33 cellular contexts compared by ENCODE assay signal in genomic region chr3:105458518-105459215, GRCh38.
DNase-seq lines count a peak whose midpoint lies in the region; ATAC-seq, FAIRE-seq and TF ChIP-seq lines count a peak whose summit lies in the region.
"Had no signal": no experiment of that assay in that cellular context is flagged by ENCODE, and none has a peak within 500 bp of the region (broad histone marks: within the 10 kb centered on the region; RNA-seq: fewer than 3 reads in every experiment).

No MANE protein-coding gene starts in this region.

- H3K36me3 Mint-ChIP-seq in activated naive CD4-positive, alpha-beta T cell treated with anti-CD3 and anti-CD28 coated beads for 36 hours (ENCODE audit: low read depth) = no peaks in the 10 kb centered on the region
- H3K36me3 Mint-ChIP-seq: CD4-positive, CD25-positive, alpha-beta regulatory T cell; stimulated activated effector memory CD8-positive, alpha-beta T cell treated with anti-CD3 and anti-CD28 coated beads, Interleukin-12 subunit alpha, Interleukin-12 subunit beta, amount 100 ng/mL, for 72 hours had no signal

- H3K23ac ChIP-seq in IMR-90 (ENCODE audit: low read depth, low read length) = no peak overlapping the region

- no peak overlapping the region for H4K5ac ChIP-seq in IMR-90 (ENCODE audit: low read depth, low read length)

- H3K27ac Mint-ChIP-seq in activated naive CD4-positive, alpha-beta T cell treated with anti-CD3 and anti-CD28 coated beads for 36 hours = no peak overlapping the region
- H3K27ac Mint-ChIP-seq: activated T-helper 1 cell treated with anti-CD3 and anti-CD28 coated beads, Interleukin-12 subunit alpha, Interleukin-12 subunit beta, Interleukin-2, Interleukin-4 antibody, amounts not matched to agents 30 ng/mL and 10 ng/mL and 1 ng/mL, durations not matched to agents 14 hours and 24 hours and 36 hours; CD4-positive, CD25-positive, alpha-beta regulatory T cell; nephron; stimulated activated effector memory CD8-positive, alpha-beta T cell treated with anti-CD3 and anti-CD28 coated beads, Interleukin-12 subunit alpha, Interleukin-12 subunit beta, amount 100 ng/mL, for 72 hours; T-helper 2 cell treated with Interferon-gamma antibody and Interleukin-4, amounts not matched to agents 5 μg/mL and 100 μg/mL, for 36 hours had no signal

- H3K27me3 ChIP-seq in IMR-90 (ENCODE audit: control insufficient read depth, insufficient read depth, low read length) (no peaks in the 10 kb centered on the region), bronchial epithelial cell (ENCODE audit: control insufficient read depth, insufficient read depth, low read length) (no peaks in the 10 kb centered on the region), left lung (no peaks in the 10 kb centered on the region)
- H3K27me3 ChIP-seq: gastrocnemius medialis, hepatocyte, ovary, spleen, vagina had no signal

- peaks cover 14 to 53% of the 10 kb centered on the region in 2 experiments for H3K79me1 ChIP-seq in IMR-90 (ENCODE audit: low read depth in 1 of 2, low read length in 2 of 2)

- H2BK120ac ChIP-seq in IMR-90 (ENCODE audit: low read depth, low read length) = no peak overlapping the region

- dilution Hi-C loops in IMR-90 (cut with HindIII; ENCODE audit: low sequenced_read_pairs, unreplicated experiment) = no loop called here

- peaks cover 21% of the 10 kb centered on the region; the same call in 1 of the 2 replicates for H4K20me1 ChIP-seq in IMR-90 (ENCODE audit: insufficient read depth, low read length)

- H2BK5ac ChIP-seq in IMR-90 (ENCODE audit: low read depth, low read length, poor library complexity, severe bottlenecking) = peak overlapping the region; percentile 59

- H3K27ac ChIP-seq in IMR-90 (ENCODE audit: insufficient read depth, low read length) = no peak overlapping the region
- H3K27ac ChIP-seq in left lung = no peak overlapping the region
- H3K27ac ChIP-seq: gastrocnemius medialis, hepatocyte, KMS-11, left ventricle myocardium inferior, ovary, spleen, vagina, WERI-Rb-1 had no signal

- H3K4me1 ChIP-seq in IMR-90 (ENCODE audit: control insufficient read depth, insufficient read depth, low read length) (0 out of 2 replicates have a peak, but pooled peaks cover 2% of the 10 kb centered on the region), left lung (peaks cover 0 to 15% of the 10 kb centered on the region in 2 donors)
- H3K4me1 ChIP-seq: gastrocnemius medialis, left ventricle myocardium inferior, vagina had no signal

- peaks cover 14% of the 10 kb centered on the region for H3K9me1 ChIP-seq in IMR-90 (ENCODE audit: insufficient read depth, low read length)

- no peak overlapping the region for H3K14ac ChIP-seq in IMR-90 (replicated peaks; ENCODE audit: low read depth, low read length)

- H3K27me3 Mint-ChIP-seq in activated naive CD4-positive, alpha-beta T cell treated with anti-CD3 and anti-CD28 coated beads for 36 hours (ENCODE audit: low read depth) = no peaks in the 10 kb centered on the region
- H3K27me3 Mint-ChIP-seq: CD4-positive, CD25-positive, alpha-beta regulatory T cell had no signal

- no peaks in the 10 kb centered on the region for H3K9me3 Mint-ChIP-seq in activated naive CD4-positive, alpha-beta T cell treated with anti-CD3 and anti-CD28 coated beads for 36 hours
- H3K9me3 Mint-ChIP-seq: activated T-helper 1 cell treated with anti-CD3 and anti-CD28 coated beads, Interleukin-12 subunit alpha, Interleukin-12 subunit beta, Interleukin-2, Interleukin-4 antibody, amounts not matched to agents 30 ng/mL and 10 ng/mL and 1 ng/mL, durations not matched to agents 14 hours and 24 hours and 36 hours; stimulated activated effector memory CD8-positive, alpha-beta T cell treated with anti-CD3 and anti-CD28 coated beads, Interleukin-12 subunit alpha, Interleukin-12 subunit beta, amount 100 ng/mL, for 72 hours; T-helper 2 cell treated with Interferon-gamma antibody and Interleukin-4, amounts not matched to agents 5 μg/mL and 100 μg/mL, for 36 hours had no signal

- no peak overlapping the region for H3K9ac ChIP-seq in IMR-90 (ENCODE audit: low read depth, low read length)
- H3K9ac ChIP-seq: KMS-11 had no signal

- no CpG with 5 or more reads among the region's 3 CpGs for WGBS in IMR-90 (ENCODE audit: extremely low coverage in 2 of 2, insufficient read length in 1 of 2), 2 experiments

- H2BK15ac ChIP-seq in IMR-90 (ENCODE audit: low read depth, low read length) = no peak overlapping the region

- in situ Hi-C loops in IMR-90 (cut with MboI; ENCODE audit: low sequenced_read_pairs) = no loop called here

- peak overlapping the region; percentile 25; the same call in 1 of the 2 replicates for H3K4me2 ChIP-seq in IMR-90 (ENCODE audit: low read depth, low read length)
- H3K4me2 ChIP-seq: hepatocyte, KMS-11 had no signal

- no peak overlapping the region for H3K18ac ChIP-seq in IMR-90 (ENCODE audit: low read depth, low read length)

- TF ChIP-seq CTCF in IMR-90 (conservative IDR thresholded peaks at IDR 0.05; ENCODE audit: low read depth, low read length) (no peak), bronchial epithelial cell (IDR thresholded peaks at IDR 0.05; ENCODE audit: insufficient read depth, low read length, severe bottlenecking) (no peak), left lung (IDR thresholded peaks at IDR 0.05) (no peak)

- intact Hi-C loops in IMR-90 (cut with micrococcal nuclease) = no loop called here
- intact Hi-C loops in left lung (cut with DNase I) = no loop called here
- intact Hi-C loops in activated naive CD4-positive, alpha-beta T cell treated with anti-CD3 and anti-CD28 coated beads for 36 hours (cut with micrococcal nuclease) = no loop called here

- CTCF ChIA-PET in IMR-90 (lab: Yijun Ruan, JAX) = interaction anchor here (1.5 kb wide), 1 partner anchor 10 kb away, joined by 3 read pairs; no protein-coding TSS in a partner anchor
- CTCF ChIA-PET in activated naive CD4-positive, alpha-beta T cell treated with anti-CD3 and anti-CD28 coated beads for 36 hours (lab: Charles Lee) = no interaction called here

- DNase-seq in EL = peak; percentile 54
- DNase-seq in IMR-90 = peak; percentile 50
- DNase-seq in bronchial epithelial cell (ENCODE audit: low read depth) = peak; percentile 8
- DNase-seq in left lung = no peak
- DNase-seq in NCI-H510A treated with DMSO at 0.1 percent for 48 hours (lab: John Stamatoyannopoulos, UW) = no peak
- DNase-seq in DMS 273 treated with DMSO at 0.1 percent for 48 hours (lab: John Stamatoyannopoulos, UW) = no peak
- DNase-seq in activated naive CD4-positive, alpha-beta T cell treated with anti-CD3 and anti-CD28 coated beads for 36 hours = no peak
- DNase-seq: activated CD4-positive, alpha-beta T cell treated with anti-CD3 and anti-CD28 coated beads, Interleukin-2, amount 50 U/mL, for 4 hours; activated naive CD4-positive, alpha-beta T cell treated with anti-CD3 and anti-CD28 coated beads, Interleukin-2, amount 50 U/mL, for 16 hours; anterior cingulate cortex; CD4-positive, CD25-positive, alpha-beta regulatory T cell; cerebellar nuclear complex; effector CD4-positive, alpha-beta T cell; gastrocnemius medialis; left ventricle myocardium inferior; MV-4-11; NCI-H2227 treated with DMSO at 0.1 percent for 48 hours; NCI-H774; ovary; spleen; stimulated activated CD4-positive, alpha-beta T cell treated with anti-CD3 and anti-CD28 coated beads, Interleukin-2, amount 100 ng/mL, for 48 hours; WERI-Rb-1 had no signal

- POLR2A ChIA-PET in IMR-90 (lab: Charles Lee; ENCODE audit: unreplicated experiment) = interaction anchor here (0.5 kb wide), 1 partner anchor 614 kb away, joined by 3 read pairs; no protein-coding TSS in a partner anchor

- no TSS peak for BruUV-seq in IMR-90 (replicated peaks; lab: Mats Ljungman, UMichigan)

- TF ChIP-seq POLR2A in IMR-90 (IDR thresholded peaks at IDR 0.05; ENCODE audit: low read depth, low read length) = no peak

- no peak overlapping the region for H2BK20ac ChIP-seq in IMR-90 (ENCODE audit: low read depth, low read length)

- no peaks in the 10 kb centered on the region for H3K9me3 ChIP-seq in IMR-90 (ENCODE audit: control insufficient read depth, insufficient read depth, low read length)
- no peaks in the 10 kb centered on the region for H3K9me3 ChIP-seq in left lung
- H3K9me3 ChIP-seq: gastrocnemius medialis, ovary, spleen, vagina had no signal

- no peak overlapping the region; the same call in 1 of the 2 replicates for H4K91ac ChIP-seq in IMR-90 (ENCODE audit: insufficient read depth, low read depth, low read length)

- no peak for TF ChIP-seq RAD21 in IMR-90 (IDR thresholded peaks at IDR 0.05; ENCODE audit: low read length)

- H3K36me3 ChIP-seq in IMR-90 (ENCODE audit: control insufficient read depth, insufficient read depth, low read length) (no peaks in the 10 kb centered on the region), bronchial epithelial cell (ENCODE audit: control insufficient read depth, insufficient read depth, low read length) (peaks cover 2% of the 10 kb centered on the region), left lung (no peaks in the 10 kb centered on the region)
- H3K36me3 ChIP-seq: gastrocnemius medialis, left ventricle myocardium inferior, ovary, spleen, vagina, WERI-Rb-1 had no signal

- FAIRE-seq in bronchial epithelial cell (lab: Jason Lieb, UNC) = no peak
- FAIRE-seq: D721Med, G401.6, H1 had no signal

- no peak overlapping the region for H3K4ac ChIP-seq in IMR-90 (ENCODE audit: low read depth, low read length)

- no peak overlapping the region for H2AK9ac ChIP-seq in IMR-90 (replicated peaks; ENCODE audit: low read depth, low read length, poor library complexity)

- H3K4me3 Mint-ChIP-seq in activated naive CD4-positive, alpha-beta T cell treated with anti-CD3 and anti-CD28 coated beads for 36 hours = no peak overlapping the region
- H3K4me3 Mint-ChIP-seq: activated T-helper 1 cell treated with anti-CD3 and anti-CD28 coated beads, Interleukin-12 subunit alpha, Interleukin-12 subunit beta, Interleukin-2, Interleukin-4 antibody, amounts not matched to agents 30 ng/mL and 10 ng/mL and 1 ng/mL, durations not matched to agents 14 hours and 24 hours and 36 hours; CD4-positive, CD25-positive, alpha-beta regulatory T cell; nephron; stimulated activated effector memory CD8-positive, alpha-beta T cell treated with anti-CD3 and anti-CD28 coated beads, Interleukin-12 subunit alpha, Interleukin-12 subunit beta, amount 100 ng/mL, for 72 hours; T-helper 2 cell treated with Interferon-gamma antibody and Interleukin-4, amounts not matched to agents 5 μg/mL and 100 μg/mL, for 36 hours had no signal

- no peak overlapping the region for H3K56ac ChIP-seq in IMR-90 (ENCODE audit: extremely low read depth, insufficient read depth, low read length)

- H3K4me3 ChIP-seq in IMR-90 (ENCODE audit: insufficient read depth, low read depth, low read length) (no peak overlapping the region), bronchial epithelial cell (ENCODE audit: low read depth, low read length) (no peak overlapping the region), left lung (no peak overlapping the region)
- H3K4me3 ChIP-seq: gastrocnemius medialis, hepatocyte, left ventricle myocardium inferior, ovary, spleen, vagina had no signal

- H3K4me1 Mint-ChIP-seq in activated naive CD4-positive, alpha-beta T cell treated with anti-CD3 and anti-CD28 coated beads for 36 hours (ENCODE audit: low read depth) = no peaks in the 10 kb centered on the region
- H3K4me1 Mint-ChIP-seq: nephron; stimulated activated effector memory CD8-positive, alpha-beta T cell treated with anti-CD3 and anti-CD28 coated beads, Interleukin-12 subunit alpha, Interleukin-12 subunit beta, amount 100 ng/mL, for 72 hours had no signal

- no peak for ATAC-seq in IMR-90 (ENCODE audit: low read depth)
- peak; percentile 64 for ATAC-seq in left lung
- no peak for ATAC-seq in HG02623 (IDR thresholded peaks at IDR 0.05; ENCODE audit: unreplicated experiment)
- ATAC-seq: gastrocnemius medialis; stimulated activated effector memory CD8-positive, alpha-beta T cell treated with anti-CD3 and anti-CD28 coated beads, Interleukin-12 subunit alpha, Interleukin-12 subunit beta, amount 100 ng/mL, for 72 hours had no signal

- no peak overlapping the region for H4K8ac ChIP-seq in IMR-90 (ENCODE audit: low read depth in 2 of 2, low read length in 2 of 2)

- H2AFZ ChIP-seq in IMR-90 (replicated peaks; ENCODE audit: low read length, poor library complexity) = no peak overlapping the region
- H2AFZ ChIP-seq: hepatocyte had no signal

- no peak overlapping the region for H2AK5ac ChIP-seq in IMR-90 (ENCODE audit: low read depth, low read length)

Comparison
In these comparisons a context has a peak if more than half of its experiments do, and no peak if none do; other contexts are left out.
1. DNase-seq: peak in EL (single experiment), IMR-90 (single experiment) and bronchial epithelial cell (single experiment); none in left lung (0 of 2), NCI-H510A treated with DMSO at 0.1 percent for 48 hours (single experiment), DMS 273 treated with DMSO at 0.1 percent for 48 hours (single experiment) and activated naive CD4-positive, alpha-beta T cell treated with anti-CD3 and anti-CD28 coated beads for 36 hours (single experiment).